In the genomic region with DNA sequence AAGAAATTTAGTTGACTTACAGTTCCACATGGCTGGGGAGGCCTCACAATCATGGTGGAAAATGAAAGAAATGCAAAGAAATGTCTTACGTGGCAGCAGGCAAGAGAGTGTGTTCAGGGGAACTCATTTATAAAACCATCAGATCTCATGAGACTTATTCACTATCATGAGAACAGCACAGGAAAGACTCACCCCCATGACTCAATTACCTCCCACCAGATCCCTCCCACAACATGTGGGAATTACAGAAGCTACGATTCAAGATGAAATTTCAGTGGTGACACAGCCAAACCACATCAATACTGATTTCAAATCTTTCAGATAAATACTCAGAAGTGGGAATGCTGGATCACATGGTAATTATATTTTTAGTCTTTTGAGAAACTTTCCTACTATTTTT, we compare ENCODE assay signal across 17 cellular contexts.
DNase-seq lines count a peak whose midpoint lies in the region; ATAC-seq lines count a peak whose summit lies in the region.
"Had no signal": no experiment of that assay in that cellular context is flagged by ENCODE, and none has a peak within 500 bp of the region (broad histone marks: within the 10 kb centered on the region; RNA-seq: fewer than 3 reads in every experiment).

No MANE protein-coding gene starts in this region.

- H3K4me1 Mint-ChIP-seq in activated T-cell treated with anti-CD3 and anti-CD28 coated beads, Interleukin-2, amount 50 U/mL, for 4 hours (ENCODE audit: low read depth), result peaks cover 1% of the 10 kb centered on the region
- peaks cover 15% of the 10 kb centered on the region for H3K4me1 Mint-ChIP-seq in activated naive CD8-positive, alpha-beta T cell treated with anti-CD3 and anti-CD28 coated beads for 36 hours
- H3K4me1 Mint-ChIP-seq: CD4-positive, CD25-positive, alpha-beta regulatory T cell; IgD-negative memory B cell had no signal

- peak overlapping the region; percentile 20 for H3K27ac Mint-ChIP-seq in activated naive CD8-positive, alpha-beta T cell treated with anti-CD3 and anti-CD28 coated beads for 36 hours
- H3K27ac Mint-ChIP-seq: IgD-negative memory B cell had no signal

- peaks cover 32% of the 10 kb centered on the region for H3K9me3 Mint-ChIP-seq in activated T-cell treated with anti-CD3 and anti-CD28 coated beads, Interleukin-2, amount 50 U/mL, for 4 hours
- H3K9me3 Mint-ChIP-seq in activated naive CD8-positive, alpha-beta T cell treated with anti-CD3 and anti-CD28 coated beads for 36 hours, result peaks cover 24% of the 10 kb centered on the region

- H3K27me3 Mint-ChIP-seq in activated T-cell treated with anti-CD3 and anti-CD28 coated beads, Interleukin-2, amount 50 U/mL, for 4 hours (ENCODE audit: low read depth), result no peaks in the 10 kb centered on the region
- H3K27me3 Mint-ChIP-seq in activated naive CD8-positive, alpha-beta T cell treated with anti-CD3 and anti-CD28 coated beads for 36 hours, result peaks cover 5% of the 10 kb centered on the region
- H3K27me3 Mint-ChIP-seq: CD4-positive, CD25-positive, alpha-beta regulatory T cell; IgD-negative memory B cell had no signal

- no peaks in the 10 kb centered on the region for H3K36me3 Mint-ChIP-seq in activated T-cell treated with anti-CD3 and anti-CD28 coated beads, Interleukin-2, amount 50 U/mL, for 4 hours (ENCODE audit: insufficient read depth)
- no peaks in the 10 kb centered on the region for H3K36me3 Mint-ChIP-seq in activated naive CD8-positive, alpha-beta T cell treated with anti-CD3 and anti-CD28 coated beads for 36 hours
- H3K36me3 Mint-ChIP-seq: CD4-positive, CD25-positive, alpha-beta regulatory T cell; IgD-negative memory B cell had no signal

- DNase-seq in activated T-cell treated with anti-CD3 and anti-CD28 coated beads, Interleukin-2, amount 50 U/mL, for 4 hours, result no peak
- DNase-seq in activated T-cell treated with anti-CD3 and anti-CD28 coated beads, Interleukin-2, amount 50 U/mL, for 1 hour, result no peak
- DNase-seq in OCI-M1 (lab: John Stamatoyannopoulos, UW), result peak; percentile 4
- DNase-seq in activated naive CD8-positive, alpha-beta T cell treated with anti-CD3 and anti-CD28 coated beads for 36 hours, result peak; percentile 1
- peak; percentile 1 for DNase-seq in stimulated activated CD8-positive, alpha-beta memory T cell treated with anti-CD3 and anti-CD28 coated beads, Interleukin-4, amount 100 ng/mL, for 24 hours (ENCODE audit: low read depth)
- no peak for DNase-seq in NCI-H446 treated with DMSO at 0.1 percent for 48 hours (lab: John Stamatoyannopoulos, UW)
- DNase-seq in SW480 (ENCODE audit: low spot score), result no peak
- DNase-seq in GM03348 (ENCODE audit: low spot score), result no peak
- DNase-seq: ACHN; Calu3; CD4-positive, CD25-positive, alpha-beta regulatory T cell; DMS79; GM23248; NCI-H1417 treated with DMSO at 0.1 percent for 48 hours; NCI-H2029 treated with DMSO at 0.1 percent for 48 hours; NCI-H510A treated with DMSO at 0.1 percent for 48 hours had no signal

- H3K4me3 Mint-ChIP-seq in activated T-cell treated with anti-CD3 and anti-CD28 coated beads, Interleukin-2, amount 50 U/mL, for 4 hours, result no peak overlapping the region
- H3K4me3 Mint-ChIP-seq in activated naive CD8-positive, alpha-beta T cell treated with anti-CD3 and anti-CD28 coated beads for 36 hours, result no peak overlapping the region
- H3K4me3 Mint-ChIP-seq: CD4-positive, CD25-positive, alpha-beta regulatory T cell; IgD-negative memory B cell had no signal

- peak; percentile 73 to 78 for ATAC-seq in activated T-cell treated with anti-CD3 and anti-CD28 coated beads, Interleukin-2, amount 50 U/mL, for 4 hours

Comparison
In these comparisons a context has a peak if more than half of its experiments do, and no peak if none do; other contexts are left out.
1. DNase-seq: peak in OCI-M1 (single experiment), activated naive CD8-positive, alpha-beta T cell treated with anti-CD3 and anti-CD28 coated beads for 36 hours (single experiment) and stimulated activated CD8-positive, alpha-beta memory T cell treated with anti-CD3 and anti-CD28 coated beads, Interleukin-4, amount 100 ng/mL, for 24 hours (single experiment); none in activated T-cell treated with anti-CD3 and anti-CD28 coated beads, Interleukin-2, amount 50 U/mL, for 4 hours (single experiment), activated T-cell treated with anti-CD3 and anti-CD28 coated beads, Interleukin-2, amount 50 U/mL, for 1 hour (single experiment), NCI-H446 treated with DMSO at 0.1 percent for 48 hours (single experiment), SW480 (single experiment) and GM03348 (single experiment).